Comparison of ENCODE assay signal across 9 cellular contexts in the genomic region with DNA sequence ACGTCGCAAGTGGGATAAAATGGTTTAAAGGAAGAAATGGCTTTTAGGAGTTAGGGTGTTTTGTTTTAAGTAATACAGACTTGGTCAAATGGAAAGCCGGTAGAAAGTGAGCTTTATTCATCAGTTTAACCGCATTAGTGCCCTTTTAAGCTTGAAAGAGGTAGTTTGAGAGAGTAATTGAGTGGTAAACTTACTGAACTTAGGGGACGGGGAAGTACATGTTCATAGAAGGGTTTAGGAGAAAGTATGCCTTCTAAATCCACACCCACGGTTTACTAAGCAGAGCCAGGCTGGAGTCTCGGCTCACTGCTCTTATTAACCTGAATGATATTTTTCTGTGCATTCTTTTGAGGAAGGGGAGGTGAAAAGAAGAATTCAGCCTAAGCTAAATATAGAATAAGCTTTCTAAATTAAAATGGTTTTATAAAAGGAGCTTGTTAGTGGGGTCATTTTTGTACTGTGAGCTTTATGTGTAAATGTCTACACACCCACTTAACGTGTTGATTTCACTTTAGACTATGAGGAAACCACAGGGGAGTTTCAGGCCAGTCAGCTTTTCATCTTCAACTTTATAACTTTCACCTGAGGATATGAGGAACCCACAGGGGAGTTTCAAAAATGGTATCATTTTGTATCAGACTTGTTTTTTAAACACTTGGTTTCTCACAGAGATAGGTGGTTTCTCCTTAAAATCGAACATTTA. TPM values are rescaled to one million over a fixed set of nuclear protein-coding genes. Genes with fewer than 3 reads are reported as not detected.
DNase-seq lines count a peak whose midpoint lies in the region; ATAC-seq and TF ChIP-seq lines count a peak whose summit lies in the region.
"Not testable (repeated sequence)": the region's sequence is repeated elsewhere in the genome, so short reads cannot be mapped to it uniquely, and the experiment has no call there.
"Had no signal": no experiment of that assay in that cellular context is flagged by ENCODE, and none has a peak within 500 bp of the region (broad histone marks: within the 10 kb centered on the region; RNA-seq: fewer than 3 reads in every experiment).

No MANE protein-coding gene starts in this region.

- in situ Hi-C loops in HAP-1 (cut with MboI; ENCODE audit: low sequenced_read_pairs): not testable (repeated sequence)

- TF ChIP-seq POLR2A in upper lobe of left lung (IDR thresholded peaks at IDR 0.05): not testable (repeated sequence)

- H3K27me3 ChIP-seq in HAP-1 (ENCODE audit: low read depth); WERI-Rb-1 (ENCODE audit: insufficient read depth, low read depth, severe bottlenecking); ascending aorta; osteoblast (ENCODE audit: insufficient read depth, low read length); upper lobe of left lung: not testable (repeated sequence)

- H3K4me3 ChIP-seq in HAP-1: peak overlapping the region; percentile 22
- H3K4me3 ChIP-seq in WERI-Rb-1 (ENCODE audit: low read depth, low read length): 0 out of 2 replicates have a peak overlapping the region, but pooled peaks have one; percentile 27
- H3K4me3 ChIP-seq in ascending aorta: peak overlapping the region; percentile 42 to 62
- peak overlapping the region; percentile 44 for H3K4me3 ChIP-seq in fibroblast of the aortic adventitia (ENCODE audit: low read depth, low read length)
- H3K4me3 ChIP-seq in osteoblast (ENCODE audit: insufficient read depth, low read length): peak overlapping the region; percentile 55
- H3K4me3 ChIP-seq in upper lobe of left lung: peak overlapping the region in 3 of 4 donors; percentile 10 to 39 (median 34)

- H3K9me3 ChIP-seq in HAP-1; WERI-Rb-1 (ENCODE audit: severe bottlenecking); ascending aorta; osteoblast (ENCODE audit: low read depth, low read length); upper lobe of left lung: not testable (repeated sequence)

- peak overlapping the region; percentile 53 for H3K4me2 ChIP-seq in osteoblast (ENCODE audit: insufficient read depth, low read length)

- not testable (repeated sequence) for H3K79me2 ChIP-seq in osteoblast (ENCODE audit: insufficient read depth, low read length)

- TF ChIP-seq CTCF in WERI-Rb-1 (IDR thresholded peaks at IDR 0.05; ENCODE audit: low read depth, low read length); ascending aorta (IDR thresholded peaks at IDR 0.05); fibroblast of the aortic adventitia (IDR thresholded peaks at IDR 0.05; ENCODE audit: insufficient read depth, low read length); osteoblast (IDR thresholded peaks at IDR 0.05; ENCODE audit: extremely low read depth, low read depth, low read length); upper lobe of left lung (IDR thresholded peaks at IDR 0.05): not testable (repeated sequence)

- H3K27ac ChIP-seq in WERI-Rb-1; osteoblast (ENCODE audit: low read depth, low read length): not testable (repeated sequence)
- H3K27ac ChIP-seq in ascending aorta (peak overlapping the region; percentile 69 to 85), upper lobe of left lung (peak overlapping the region; percentile 40 to 79 (median 56))

- WGBS in upper lobe of left lung, 2 donors: 30 to 32% methylated on average over 5 to 9 of the region's 9 CpGs

- H4K20me1 ChIP-seq in osteoblast (ENCODE audit: insufficient read depth, low read length): not testable (repeated sequence)

- ATAC-seq in GM18499 (IDR thresholded peaks at IDR 0.05; ENCODE audit: insufficient read depth, unreplicated experiment) (peak; percentile 47), HG03442 (IDR thresholded peaks at IDR 0.05; ENCODE audit: unreplicated experiment) (peak; percentile 43)
- not testable (repeated sequence) for ATAC-seq in upper lobe of left lung (ENCODE audit: low FRiP score in 2 of 2)

- not testable (repeated sequence) for H3K4me1 ChIP-seq in HAP-1; ascending aorta; osteoblast (ENCODE audit: insufficient read depth, low read length); upper lobe of left lung

- DNase-seq in HAP-1 (ENCODE audit: low spot score in 2 of 2); WERI-Rb-1; ascending aorta (ENCODE audit: low spot score in 2 of 2); fibroblast of the aortic adventitia (ENCODE audit: low read depth); osteoblast (ENCODE audit: insufficient read length, low spot score, missing footprints); upper lobe of left lung: not testable (repeated sequence)

- H3K36me3 ChIP-seq in HAP-1 (replicated peaks); WERI-Rb-1; ascending aorta; osteoblast (ENCODE audit: insufficient read depth, low read length); upper lobe of left lung: not testable (repeated sequence)

- TF ChIP-seq EP300 in upper lobe of left lung (IDR thresholded peaks at IDR 0.05): not testable (repeated sequence)

- H2AFZ ChIP-seq in osteoblast (ENCODE audit: low read length): not testable (repeated sequence)

- intact Hi-C loops in ascending aorta (cut with DNase I): not testable (repeated sequence)

RNA-seq across cellular contexts. Expression of a gene that starts 26.5 kb away (rescaled TPM):
- total RNA-seq in ascending aorta (0.75 TPM), fibroblast of the aortic adventitia (ENCODE audit: low replicate concordance) (1.2 TPM in 1 of 2 replicates, not detected in the other), osteoblast (under 0.01 and 0.29 TPM in 2 replicates), upper lobe of left lung (10 to 100 TPM in 1 of 6 donors, 1 to 10 TPM in 4, under 1 TPM in 1; 0.61 to 19.9 (median 2.4) TPM)
- total RNA-seq: Calu3 had no signal
